ENCODE assay signal across 1 cellular context in the genomic region with DNA sequence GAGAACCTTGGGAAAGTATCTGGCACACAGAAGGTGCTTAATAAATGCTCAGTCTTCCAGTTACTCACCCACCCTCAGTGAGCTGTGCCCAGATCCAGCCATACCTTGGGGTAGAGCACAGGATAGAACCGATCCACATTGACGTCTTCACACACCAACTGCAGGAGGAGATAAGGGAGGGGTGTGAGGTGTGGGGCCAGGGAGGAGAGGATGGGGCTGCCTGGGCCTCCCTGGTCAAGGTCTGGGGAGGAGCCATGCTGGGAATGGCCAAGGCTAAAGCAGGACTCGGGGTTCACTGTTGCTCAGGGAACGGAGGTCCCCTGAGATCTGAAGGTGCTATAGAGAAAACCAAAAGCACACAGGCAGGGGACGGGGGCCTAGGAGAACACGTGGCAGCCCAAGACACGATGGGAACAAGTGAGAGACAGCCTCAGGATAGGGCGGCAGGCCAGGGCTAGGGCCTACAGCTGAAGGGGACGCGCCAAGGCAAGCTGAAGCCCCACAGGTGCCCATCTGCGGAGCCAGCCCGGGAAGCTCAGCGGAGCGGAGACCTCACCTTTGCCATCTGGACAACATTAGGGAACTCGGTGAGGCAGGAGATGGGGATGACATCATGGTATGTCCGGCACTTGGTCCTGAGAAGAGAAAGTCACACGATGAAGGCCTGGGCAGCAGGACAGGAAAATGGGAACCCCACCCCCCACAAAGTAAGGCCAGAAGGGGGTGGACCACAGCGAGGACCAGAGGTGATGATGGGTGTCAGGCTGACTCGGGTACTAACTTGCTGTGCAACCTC.
A peak's percentile ranks its signal among the peaks of the same experiment; 100 is the strongest.
TF ChIP-seq lines count a peak whose summit lies in the region.

No MANE protein-coding gene starts in this region.

TF ChIP-seq in K562, 482 proteins besides CTCF, POLR2A, EP300 and RAD21 (continued from another document and continues in another):
- TF ChIP-seq ZNF609 (CRISPR knock-in tag; IDR thresholded peaks at IDR 0.05; ENCODE audit: borderline replicate concordance): no peak
- no peak for TF ChIP-seq ZNF239 (CRISPR knock-in tag; IDR thresholded peaks at IDR 0.05)
- TF ChIP-seq, protein P1, sequence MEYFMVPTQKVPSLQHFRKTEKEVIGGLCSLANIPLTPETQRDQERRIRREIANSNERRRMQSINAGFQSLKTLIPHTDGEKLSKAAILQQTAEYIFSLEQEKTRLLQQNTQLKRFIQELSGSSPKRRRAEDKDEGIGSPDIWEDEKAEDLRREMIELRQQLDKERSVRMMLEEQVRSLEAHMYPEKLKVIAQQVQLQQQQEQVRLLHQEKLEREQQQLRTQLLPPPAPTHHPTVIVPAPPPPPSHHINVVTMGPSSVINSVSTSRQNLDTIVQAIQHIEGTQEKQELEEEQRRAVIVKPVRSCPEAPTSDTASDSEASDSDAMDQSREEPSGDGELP (CRISPR knock-in tag; IDR thresholded peaks at IDR 0.05; ENCODE audit: borderline replicate concordance): peak; percentile 51; the same call in 1 of the 2 replicates
- no peak for TF ChIP-seq ZNF586 (CRISPR knock-in tag; conservative IDR thresholded peaks at IDR 0.05)
- TF ChIP-seq ZHX1 (conservative IDR thresholded peaks at IDR 0.05; ENCODE audit: low read length): no peak
- TF ChIP-seq USF1 (CRISPR knock-in tag; IDR thresholded peaks at IDR 0.05): peak; percentile 46; the same call in 1 of the 2 replicates
- 0 out of 2 replicates have a peak, but pooled peaks have one; percentile 29 for TF ChIP-seq NBN (IDR thresholded peaks at IDR 0.05; ENCODE audit: low read depth)
- TF ChIP-seq ZNF316 (IDR thresholded peaks at IDR 0.05): no peak
- peak; percentile 50; the same call in 1 of the 2 replicates for TF ChIP-seq ZNF644 (tag; IDR thresholded peaks at IDR 0.05; ENCODE audit: low read depth)
- TF ChIP-seq SMARCA4 (IDR thresholded peaks at IDR 0.05): peak; percentile 83
- TF ChIP-seq RCOR1 (IDR thresholded peaks at IDR 0.05; ENCODE audit: borderline replicate concordance in 1 of 2, low read depth in 2 of 2, low read length in 2 of 2): peak in 1 of 2 experiments; percentile 84; a peak in 3 of 4 replicates
- TF ChIP-seq ELF1 (tag; IDR thresholded peaks at IDR 0.05): no peak
- peak; percentile 80 for TF ChIP-seq TAL1 (IDR thresholded peaks at IDR 0.05)
- no peak for TF ChIP-seq NR4A1 (CRISPR knock-in tag; IDR thresholded peaks at IDR 0.05)
- TF ChIP-seq NR4A1 (tag; IDR thresholded peaks at IDR 0.05): peak; percentile 69; the same call in 1 of the 2 replicates
- TF ChIP-seq LARP7 (IDR thresholded peaks at IDR 0.05): no peak
- no peak for TF ChIP-seq THRAP3 (IDR thresholded peaks at IDR 0.05; ENCODE audit: borderline replicate concordance)
- no peak; the same call in 1 of the 2 replicates for TF ChIP-seq MTA1 (IDR thresholded peaks at IDR 0.05; ENCODE audit: borderline replicate concordance)
- no peak for TF ChIP-seq NCOA4 (IDR thresholded peaks at IDR 0.05; ENCODE audit: partially characterized antibody)
- TF ChIP-seq ZSCAN32 (CRISPR knock-in tag; IDR thresholded peaks at IDR 0.05): no peak
- TF ChIP-seq EWSR1 (IDR thresholded peaks at IDR 0.05; ENCODE audit: borderline replicate concordance, low read depth, partially characterized antibody): no peak
- TF ChIP-seq, protein P2, sequence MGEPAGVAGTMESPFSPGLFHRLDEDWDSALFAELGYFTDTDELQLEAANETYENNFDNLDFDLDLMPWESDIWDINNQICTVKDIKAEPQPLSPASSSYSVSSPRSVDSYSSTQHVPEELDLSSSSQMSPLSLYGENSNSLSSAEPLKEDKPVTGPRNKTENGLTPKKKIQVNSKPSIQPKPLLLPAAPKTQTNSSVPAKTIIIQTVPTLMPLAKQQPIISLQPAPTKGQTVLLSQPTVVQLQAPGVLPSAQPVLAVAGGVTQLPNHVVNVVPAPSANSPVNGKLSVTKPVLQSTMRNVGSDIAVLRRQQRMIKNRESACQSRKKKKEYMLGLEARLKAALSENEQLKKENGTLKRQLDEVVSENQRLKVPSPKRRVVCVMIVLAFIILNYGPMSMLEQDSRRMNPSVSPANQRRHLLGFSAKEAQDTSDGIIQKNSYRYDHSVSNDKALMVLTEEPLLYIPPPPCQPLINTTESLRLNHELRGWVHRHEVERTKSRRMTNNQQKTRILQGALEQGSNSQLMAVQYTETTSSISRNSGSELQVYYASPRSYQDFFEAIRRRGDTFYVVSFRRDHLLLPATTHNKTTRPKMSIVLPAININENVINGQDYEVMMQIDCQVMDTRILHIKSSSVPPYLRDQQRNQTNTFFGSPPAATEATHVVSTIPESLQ (CRISPR knock-in tag; IDR thresholded peaks at IDR 0.05): no peak
- no peak for TF ChIP-seq SIN3A (IDR thresholded peaks at IDR 0.05; ENCODE audit: borderline replicate concordance in 2 of 2, control insufficient read depth in 1 of 2, low read depth in 2 of 2, low read length in 2 of 2)
- TF ChIP-seq MAZ (CRISPR knock-in tag; conservative IDR thresholded peaks at IDR 0.05 in 1 of 2, IDR thresholded peaks at IDR 0.05 in 1 of 2): peak; percentile 84 to 94
- no peak for TF ChIP-seq ZNF140 (CRISPR knock-in tag; IDR thresholded peaks at IDR 0.05)
- TF ChIP-seq XRCC5 (IDR thresholded peaks at IDR 0.05; ENCODE audit: low read depth, low read length): no peak
- TF ChIP-seq OTX1 (CRISPR knock-in tag; IDR thresholded peaks at IDR 0.05): no peak
- TF ChIP-seq, protein P3, sequence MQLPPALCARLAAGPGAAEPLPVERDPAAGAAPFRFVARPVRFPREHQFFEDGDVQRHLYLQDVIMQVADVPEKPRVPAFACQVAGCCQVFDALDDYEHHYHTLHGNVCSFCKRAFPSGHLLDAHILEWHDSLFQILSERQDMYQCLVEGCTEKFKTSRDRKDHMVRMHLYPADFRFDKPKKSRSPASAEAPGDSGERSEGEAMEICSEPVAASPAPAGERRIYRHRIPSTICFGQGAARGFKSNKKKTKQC (CRISPR knock-in tag; IDR thresholded peaks at IDR 0.05): peak; percentile 73; the same call in 1 of the 2 replicates
- peak; percentile 84 for TF ChIP-seq ZNF175 (CRISPR knock-in tag; IDR thresholded peaks at IDR 0.05; ENCODE audit: low read depth)
- TF ChIP-seq ZC3H8 (IDR thresholded peaks at IDR 0.05): no peak
- TF ChIP-seq ZBTB2 (IDR thresholded peaks at IDR 0.05): 0 out of 2 replicates have a peak, but pooled peaks have one; percentile 44
- peak; percentile 87 for TF ChIP-seq CTBP1 (IDR thresholded peaks at IDR 0.05; ENCODE audit: borderline replicate concordance)
- no peak for TF ChIP-seq HINFP (tag; conservative IDR thresholded peaks at IDR 0.05; ENCODE audit: low read depth)
- no peak for TF ChIP-seq MBD1 (CRISPR knock-in tag; IDR thresholded peaks at IDR 0.05)
- TF ChIP-seq, protein P4, sequence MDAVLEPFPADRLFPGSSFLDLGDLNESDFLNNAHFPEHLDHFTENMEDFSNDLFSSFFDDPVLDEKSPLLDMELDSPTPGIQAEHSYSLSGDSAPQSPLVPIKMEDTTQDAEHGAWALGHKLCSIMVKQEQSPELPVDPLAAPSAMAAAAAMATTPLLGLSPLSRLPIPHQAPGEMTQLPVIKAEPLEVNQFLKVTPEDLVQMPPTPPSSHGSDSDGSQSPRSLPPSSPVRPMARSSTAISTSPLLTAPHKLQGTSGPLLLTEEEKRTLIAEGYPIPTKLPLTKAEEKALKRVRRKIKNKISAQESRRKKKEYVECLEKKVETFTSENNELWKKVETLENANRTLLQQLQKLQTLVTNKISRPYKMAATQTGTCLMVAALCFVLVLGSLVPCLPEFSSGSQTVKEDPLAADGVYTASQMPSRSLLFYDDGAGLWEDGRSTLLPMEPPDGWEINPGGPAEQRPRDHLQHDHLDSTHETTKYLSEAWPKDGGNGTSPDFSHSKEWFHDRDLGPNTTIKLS (IDR thresholded peaks at IDR 0.05; ENCODE audit: borderline replicate concordance, low read depth): no peak
- no peak for TF ChIP-seq HDAC3 (IDR thresholded peaks at IDR 0.05; ENCODE audit: borderline replicate concordance, partially characterized antibody)
- TF ChIP-seq CBFA2T2 (conservative IDR thresholded peaks at IDR 0.05): peak; percentile 73
- no peak for TF ChIP-seq NCOA6 (IDR thresholded peaks at IDR 0.05)
